ENCODE assay signal across 15 cellular contexts in genomic region chr3:121822973-121823372, GRCh38. TPM values are rescaled to one million over a fixed set of nuclear protein-coding genes. Genes with fewer than 3 reads are reported as not detected.
DNase-seq lines count a peak whose midpoint lies in the region; ATAC-seq and TF ChIP-seq lines count a peak whose summit lies in the region.
"Had no signal": no experiment of that assay in that cellular context is flagged by ENCODE, and none has a peak within 500 bp of the region (broad histone marks: within the 10 kb centered on the region; RNA-seq: fewer than 3 reads in every experiment).

No MANE protein-coding gene starts in this region.

- H3K4me1 Mint-ChIP-seq in activated naive CD4-positive, alpha-beta T cell treated with anti-CD3 and anti-CD28 coated beads, Interleukin-2, amount 50 U/mL, for 24 hours: peaks cover 51% of the 10 kb centered on the region
- peaks cover 28% of the 10 kb centered on the region for H3K4me1 Mint-ChIP-seq in central memory CD8-positive, alpha-beta T cell

- H3K27ac Mint-ChIP-seq in activated naive CD4-positive, alpha-beta T cell treated with anti-CD3 and anti-CD28 coated beads, Interleukin-2, amount 50 U/mL, for 24 hours: peak overlapping the region; percentile 26
- H3K27ac Mint-ChIP-seq in central memory CD8-positive, alpha-beta T cell (ENCODE audit: low read depth): no peak overlapping the region
- H3K27ac Mint-ChIP-seq: CD4-positive, alpha-beta memory T cell had no signal

- peaks cover 26 to 92% of the 10 kb centered on the region in 2 experiments for H3K36me3 ChIP-seq in HEK293 (ENCODE audit: control insufficient read depth in 2 of 2, insufficient read depth in 1 of 2, low read length in 2 of 2)

- peaks cover 63% of the 10 kb centered on the region for H3K36me3 Mint-ChIP-seq in activated naive CD4-positive, alpha-beta T cell treated with anti-CD3 and anti-CD28 coated beads, Interleukin-2, amount 50 U/mL, for 24 hours
- peaks cover 46% of the 10 kb centered on the region for H3K36me3 Mint-ChIP-seq in central memory CD8-positive, alpha-beta T cell (ENCODE audit: insufficient read depth)

- POLR2A ChIA-PET in HEK293 (lab: Yijun Ruan, JAX): no interaction called here

- ATAC-seq in central memory CD8-positive, alpha-beta T cell (replicated peaks; ENCODE audit: extremely low read depth, poor library complexity, severe bottlenecking): no peak
- no peak for ATAC-seq in HG02840 (IDR thresholded peaks at IDR 0.05; ENCODE audit: low FRiP score, unreplicated experiment)
- ATAC-seq: A549, HCT116 had no signal

- H3K4me3 Mint-ChIP-seq in activated naive CD4-positive, alpha-beta T cell treated with anti-CD3 and anti-CD28 coated beads, Interleukin-2, amount 50 U/mL, for 24 hours: no peak overlapping the region
- H3K4me3 Mint-ChIP-seq in central memory CD8-positive, alpha-beta T cell: peak overlapping the region; percentile 12
- H3K4me3 Mint-ChIP-seq: CD4-positive, alpha-beta memory T cell had no signal

- H3K9me3 Mint-ChIP-seq in activated naive CD4-positive, alpha-beta T cell treated with anti-CD3 and anti-CD28 coated beads, Interleukin-2, amount 50 U/mL, for 24 hours: peaks cover 11% of the 10 kb centered on the region
- peaks cover 9% of the 10 kb centered on the region for H3K9me3 Mint-ChIP-seq in central memory CD8-positive, alpha-beta T cell

- no peak overlapping the region for H3K4me3 ChIP-seq in HEK293 (ENCODE audit: low read depth, low read length)
- H3K4me3 ChIP-seq: A549 had no signal

- DNase-seq in activated naive CD4-positive, alpha-beta T cell treated with anti-CD3 and anti-CD28 coated beads, Interleukin-2, amount 50 U/mL, for 16 hours: no peak
- DNase-seq in central memory CD8-positive, alpha-beta T cell (ENCODE audit: low spot score in 2 of 2): no peak
- DNase-seq in cardiac septum (ENCODE audit: low spot score) (no peak), substantia nigra (lab: John Stamatoyannopoulos, UW) (no peak)
- DNase-seq: BE2C; CD4-positive, alpha-beta memory T cell; DMS153; DMS79 treated with DMSO at 0.1 percent for 48 hours; EL had no signal

- no peaks in the 10 kb centered on the region for H3K9me3 ChIP-seq in HEK293 (ENCODE audit: control insufficient read depth, insufficient read depth, low read depth, low read length)
- H3K9me3 ChIP-seq: BE2C had no signal

- CTCF ChIA-PET in HEK293 (lab: Yijun Ruan, JAX): no interaction called here

- TF ChIP-seq CTCF in HEK293 (tag by site-specific recombination; IDR thresholded peaks at IDR 0.05): no peak

- no peak overlapping the region for H3K27ac ChIP-seq in HEK293 (ENCODE audit: extremely low read depth, low read depth, low read length)
- no peak overlapping the region for H3K27ac ChIP-seq in substantia nigra (ENCODE audit: low read depth, low read length, poor library complexity, severe bottlenecking)
- H3K27ac ChIP-seq: A549, C4-2B had no signal

- H3K27me3 Mint-ChIP-seq in activated naive CD4-positive, alpha-beta T cell treated with anti-CD3 and anti-CD28 coated beads, Interleukin-2, amount 50 U/mL, for 24 hours: no peaks in the 10 kb centered on the region
- no peaks in the 10 kb centered on the region for H3K27me3 Mint-ChIP-seq in central memory CD8-positive, alpha-beta T cell
- H3K27me3 Mint-ChIP-seq: CD4-positive, alpha-beta memory T cell had no signal

- intact Hi-C loops in cardiac septum (cut with DNase I): no loop called here

- no peaks in the 10 kb centered on the region for H3K4me1 ChIP-seq in HEK293 (ENCODE audit: control insufficient read depth, insufficient read depth, low read length)
- H3K4me1 ChIP-seq: A549, BE2C had no signal

TF ChIP-seq in HEK293, 187 proteins besides CTCF, POLR2A, EP300 and RAD21:
- TF ChIP-seq SETDB1 (IDR thresholded peaks at IDR 0.05; ENCODE audit: insufficient read length, low read length): peak; percentile 83
- no peak for TF ChIP-seq ZNF488 (tag by site-specific recombination; IDR thresholded peaks at IDR 0.05)
TF ChIP-seq in HEK293: peak in this region for 1.

RNA-seq across cellular contexts. Expression of gene IQCB1, which starts 11.9 kb away (rescaled TPM):
- 6.1 TPM for total RNA-seq in cardiac septum

RNA-seq across cellular contexts. Expression of gene EAF2, which starts 12.0 kb away (rescaled TPM):
- 1.9 TPM for total RNA-seq in cardiac septum
